3 cellular contexts compared by ENCODE assay signal in genomic region chr17:4026255-4026654, GRCh38.
A peak's percentile ranks its signal among the peaks of the same experiment; 100 is the strongest.
TF ChIP-seq lines count a peak whose summit lies in the region.

No MANE protein-coding gene starts in this region.

TF ChIP-seq in HepG2, 621 proteins besides CTCF, POLR2A, EP300 and RAD21 (continued from another document):
- TF ChIP-seq KDM3A (CRISPR knock-in tag; IDR thresholded peaks at IDR 0.05; ENCODE audit: low read depth), result no peak
- TF ChIP-seq, protein P1, sequence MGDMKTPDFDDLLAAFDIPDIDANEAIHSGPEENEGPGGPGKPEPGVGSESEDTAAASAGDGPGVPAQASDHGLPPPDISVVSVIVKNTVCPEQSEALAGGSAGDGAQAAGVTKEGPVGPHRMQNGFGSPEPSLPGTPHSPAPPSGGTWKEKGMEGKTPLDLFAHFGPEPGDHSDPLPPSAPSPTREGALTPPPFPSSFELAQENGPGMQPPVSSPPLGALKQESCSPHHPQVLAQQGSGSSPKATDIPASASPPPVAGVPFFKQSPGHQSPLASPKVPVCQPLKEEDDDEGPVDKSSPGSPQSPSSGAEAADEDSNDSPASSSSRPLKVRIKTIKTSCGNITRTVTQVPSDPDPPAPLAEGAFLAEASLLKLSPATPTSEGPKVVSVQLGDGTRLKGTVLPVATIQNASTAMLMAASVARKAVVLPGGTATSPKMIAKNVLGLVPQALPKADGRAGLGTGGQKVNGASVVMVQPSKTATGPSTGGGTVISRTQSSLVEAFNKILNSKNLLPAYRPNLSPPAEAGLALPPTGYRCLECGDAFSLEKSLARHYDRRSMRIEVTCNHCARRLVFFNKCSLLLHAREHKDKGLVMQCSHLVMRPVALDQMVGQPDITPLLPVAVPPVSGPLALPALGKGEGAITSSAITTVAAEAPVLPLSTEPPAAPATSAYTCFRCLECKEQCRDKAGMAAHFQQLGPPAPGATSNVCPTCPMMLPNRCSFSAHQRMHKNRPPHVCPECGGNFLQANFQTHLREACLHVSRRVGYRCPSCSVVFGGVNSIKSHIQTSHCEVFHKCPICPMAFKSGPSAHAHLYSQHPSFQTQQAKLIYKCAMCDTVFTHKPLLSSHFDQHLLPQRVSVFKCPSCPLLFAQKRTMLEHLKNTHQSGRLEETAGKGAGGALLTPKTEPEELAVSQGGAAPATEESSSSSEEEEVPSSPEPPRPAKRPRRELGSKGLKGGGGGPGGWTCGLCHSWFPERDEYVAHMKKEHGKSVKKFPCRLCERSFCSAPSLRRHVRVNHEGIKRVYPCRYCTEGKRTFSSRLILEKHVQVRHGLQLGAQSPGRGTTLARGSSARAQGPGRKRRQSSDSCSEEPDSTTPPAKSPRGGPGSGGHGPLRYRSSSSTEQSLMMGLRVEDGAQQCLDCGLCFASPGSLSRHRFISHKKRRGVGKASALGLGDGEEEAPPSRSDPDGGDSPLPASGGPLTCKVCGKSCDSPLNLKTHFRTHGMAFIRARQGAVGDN (CRISPR knock-in tag; IDR thresholded peaks at IDR 0.05), result no peak

TF ChIP-seq in WTC11, 78 proteins besides CTCF, POLR2A, EP300 and RAD21:
- TF ChIP-seq E2F4 (CRISPR knock-in tag; IDR thresholded peaks at IDR 0.05; ENCODE audit: borderline replicate concordance, low read depth) (no peak), ZNF317 (CRISPR knock-in tag; IDR thresholded peaks at IDR 0.05; ENCODE audit: borderline replicate concordance, low read depth) (peak; percentile 78), ZBTB43 (CRISPR knock-in tag; IDR thresholded peaks at IDR 0.05) (no peak)

TF ChIP-seq in K562, 482 proteins besides CTCF, POLR2A, EP300 and RAD21 (continued from another document):
- TF ChIP-seq ZNF280A (IDR thresholded peaks at IDR 0.05; ENCODE audit: low read depth, partially characterized antibody), result peak; percentile 12
- TF ChIP-seq CBX3 (IDR thresholded peaks at IDR 0.05; ENCODE audit: borderline replicate concordance in 1 of 2, low read length in 2 of 2), result 0 out of 3 replicates have a peak, but pooled peaks of 1 of the 2 experiments have one; percentile 66
- peak; percentile 59; the same call in 1 of the 2 replicates for TF ChIP-seq ZNF384 (IDR thresholded peaks at IDR 0.05; ENCODE audit: low read depth, low read length)
